Comparison of ENCODE assay signal across 15 cellular contexts in the genomic region with DNA sequence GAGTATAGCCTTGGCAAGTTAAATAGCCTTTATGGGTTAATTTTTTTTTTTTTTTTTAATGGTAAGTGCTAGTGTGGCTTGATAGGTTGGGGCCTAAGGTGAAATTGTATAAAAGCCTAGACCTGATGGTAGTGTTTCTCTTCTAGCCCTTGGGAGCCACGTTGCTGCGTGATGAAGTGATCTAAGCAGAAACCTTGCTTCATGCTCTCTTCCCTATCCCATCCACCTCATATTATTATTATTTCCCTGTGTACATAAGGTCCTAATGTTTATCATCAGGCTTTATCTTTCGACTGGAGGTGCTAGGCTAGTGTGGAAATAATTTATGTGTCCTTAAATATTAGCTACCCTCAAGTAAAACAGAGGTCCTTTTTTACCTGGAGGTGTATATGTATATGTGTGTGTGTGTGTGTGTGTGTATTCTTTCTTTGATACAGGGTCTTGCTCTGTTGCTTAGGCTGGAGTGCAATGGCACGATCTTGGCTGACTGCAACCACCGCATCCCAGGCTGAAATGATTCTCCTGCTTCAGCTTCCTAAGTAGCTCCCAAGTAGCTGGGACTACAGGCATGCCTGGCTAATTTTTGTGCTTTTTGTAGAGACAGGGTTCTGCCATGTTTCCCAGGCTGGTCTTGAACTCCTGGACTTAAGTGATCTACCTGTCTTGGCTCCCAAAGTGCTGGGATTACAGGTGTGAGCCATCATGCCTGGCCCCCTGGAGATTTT. TPM values are rescaled to one million over a fixed set of nuclear protein-coding genes. Genes with fewer than 3 reads are reported as not detected.
A peak's percentile ranks its signal among the peaks of the same experiment; 100 is the strongest.
DNase-seq lines count a peak whose midpoint lies in the region; ATAC-seq, FAIRE-seq and TF ChIP-seq lines count a peak whose summit lies in the region.
"Had no signal": no experiment of that assay in that cellular context is flagged by ENCODE, and none has a peak within 500 bp of the region (broad histone marks: within the 10 kb centered on the region; RNA-seq: fewer than 3 reads in every experiment).

No MANE protein-coding gene starts in this region.

- H3K36me3 ChIP-seq in liver (ENCODE audit: control insufficient read depth in 4 of 4, insufficient read depth in 3 of 4, low read depth in 1 of 4, low read length in 3 of 4) (no peaks in the 10 kb centered on the region), HepG2 (replicated peaks in 1 of 2; ENCODE audit: control insufficient read depth in 1 of 2, insufficient read depth in 2 of 2, low read length in 2 of 2) (no peaks in the 10 kb centered on the region), GM12878 (ENCODE audit: control insufficient read depth in 2 of 2, insufficient read depth in 2 of 2, low read length in 1 of 2) (peaks cover 0 to 18% of the 10 kb centered on the region in 2 experiments; a peak in 2 of 4 replicates), left lung (no peaks in the 10 kb centered on the region), upper lobe of right lung (no peaks in the 10 kb centered on the region)
- H3K36me3 ChIP-seq: BE2C had no signal

- no peak for FAIRE-seq in HepG2 (lab: Jason Lieb, UNC)
- no peak for FAIRE-seq in GM12878 (lab: Jason Lieb, UNC)
- FAIRE-seq: islet of Langerhans had no signal

- H2AFZ ChIP-seq in HepG2 (ENCODE audit: low read length) (no peak overlapping the region), GM12878 (ENCODE audit: control insufficient read depth, low read depth, low read length) (no peak overlapping the region)

- H3K9me3 ChIP-seq in liver (ENCODE audit: control insufficient read depth in 4 of 4, low read length in 3 of 4) (no peaks in the 10 kb centered on the region), HepG2 (ENCODE audit: low read length) (no peaks in the 10 kb centered on the region), GM12878 (replicated peaks; ENCODE audit: control insufficient read depth, insufficient read depth, low read length) (peaks cover 2% of the 10 kb centered on the region), left lung (no peaks in the 10 kb centered on the region), upper lobe of right lung (no peaks in the 10 kb centered on the region)
- H3K9me3 ChIP-seq: BE2C had no signal

- POLR2A ChIA-PET in HepG2 (lab: Yijun Ruan, JAX) (no interaction called here), GM12878 (lab: Charles Lee) (interaction anchor here (0.6 to 7.0 kb wide), 8 partner anchors 9 to 171 kb away, joined by 3 to 45 read pairs (median 3); no protein-coding TSS in a partner anchor)

- no peak for TF ChIP-seq RAD21 in liver (IDR thresholded peaks at IDR 0.05)
- no peak for TF ChIP-seq RAD21 in HepG2 (CRISPR knock-in tag; IDR thresholded peaks at IDR 0.05)
- no peak for TF ChIP-seq RAD21 in GM12878 (IDR thresholded peaks at IDR 0.05; ENCODE audit: insufficient read depth, low read depth, low read length)

- BruUV-seq in HepG2 (replicated peaks; lab: Mats Ljungman, UMichigan) (no TSS peak), GM12878 (replicated peaks; lab: Mats Ljungman, UMichigan) (no TSS peak)

- in situ Hi-C loops in HepG2 (cut with HindIII; ENCODE audit: extremely low pct_ligation_motif_present, low pct_unique_long_range_greater_than_20kb): no loop called here
- in situ Hi-C loops in GM12878 (cut with MboI): no loop called here

- TF ChIP-seq CTCF in liver (IDR thresholded peaks at IDR 0.05; ENCODE audit: low read depth, low read length, missing input control): no peak
- no peak for TF ChIP-seq CTCF in HepG2 (CRISPR knock-in tag; IDR thresholded peaks at IDR 0.05)
- TF ChIP-seq CTCF in GM12878 (IDR thresholded peaks at IDR 0.05 in 2 of 3, conservative IDR thresholded peaks at IDR 0.05 in 1 of 3; ENCODE audit: control insufficient read depth in 2 of 3, extremely low read depth in 1 of 3, insufficient read depth in 1 of 3, low read depth in 3 of 3, low read length in 3 of 3): no peak
- TF ChIP-seq CTCF in left lung (IDR thresholded peaks at IDR 0.05): no peak
- TF ChIP-seq CTCF in upper lobe of right lung (IDR thresholded peaks at IDR 0.05): no peak

- peaks cover 15% of the 10 kb centered on the region for H4K20me1 ChIP-seq in HepG2 (ENCODE audit: insufficient read depth, low read length)
- peaks cover 7% of the 10 kb centered on the region for H4K20me1 ChIP-seq in GM12878 (ENCODE audit: control insufficient read depth, insufficient read depth)

- intact Hi-C loops in HepG2 (cut with micrococcal nuclease; ENCODE audit: unreplicated experiment): no loop called here
- intact Hi-C loops in GM12878 (cut with micrococcal nuclease; ENCODE audit: unreplicated experiment): loop anchor here (2.0 kb wide), 1 partner anchor 175 kb away; no protein-coding TSS in a partner anchor
- intact Hi-C loops in left lung (cut with DNase I): no loop called here
- intact Hi-C loops in upper lobe of right lung (cut with DNase I): no loop called here

- H3K79me2 ChIP-seq in HepG2 (ENCODE audit: insufficient read depth, low read length) (peaks cover 76% of the 10 kb centered on the region), GM12878 (ENCODE audit: control insufficient read depth, insufficient read depth, low read length) (peaks cover 89% of the 10 kb centered on the region)

- H3K4me3 ChIP-seq in liver (ENCODE audit: low read depth in 1 of 3, low read length in 3 of 3) (peak overlapping the region in 1 of 3 donors; percentile 23), HepG2 (replicated peaks in 1 of 3; ENCODE audit: insufficient read depth in 1 of 3, low read depth in 2 of 3, low read length in 3 of 3) (no peak overlapping the region), GM12878 (peak overlapping the region; percentile 80), left lung (peak overlapping the region in 1 of 2 donors; percentile 96), upper lobe of right lung (peak overlapping the region; percentile 98)

- ATAC-seq in HepG2 (no peak), GM12878 (no peak), left lung (no peak), upper lobe of right lung (no peak), GM18511 (IDR thresholded peaks at IDR 0.05; ENCODE audit: unreplicated experiment) (no peak)
- ATAC-seq: activated CD4-positive, CD25-positive, alpha-beta regulatory T cell treated with anti-CD3 and anti-CD28 coated beads, Interleukin-2, amount 50 U/mL, for 24 hours; esophagus mucosa had no signal

- no peak overlapping the region for H3K4me2 ChIP-seq in HepG2 (ENCODE audit: low read depth, low read length)
- peak overlapping the region; percentile 58 for H3K4me2 ChIP-seq in GM12878 (ENCODE audit: control insufficient read depth, insufficient read depth)

- SMC1A ChIA-PET in GM12878 (lab: Charles Lee; ENCODE audit: uncharacterized antibody, unreplicated experiment): interaction anchor here (0.6 to 3.3 kb wide), 16 partner anchors 9 to 178 kb away, joined by 3 to 20 read pairs (median 5); no protein-coding TSS in a partner anchor

- RAD21 ChIA-PET in GM12878 (lab: Charles Lee; ENCODE audit: unreplicated experiment): interaction anchor here (0.6 to 6.0 kb wide), 10 partner anchors 9 to 177 kb away, joined by 3 to 27 read pairs (median 7); no protein-coding TSS in a partner anchor

- H3K27ac ChIP-seq in liver (ENCODE audit: low read depth in 1 of 2, low read length in 2 of 2) (peak overlapping the region; percentile 10 to 21), HepG2 (ENCODE audit: extremely low read length, insufficient read depth, low read length) (no peak overlapping the region), GM12878 (ENCODE audit: control insufficient read depth, insufficient read depth) (peak overlapping the region; percentile 93), left lung (peak overlapping the region; percentile 92 to 97), upper lobe of right lung (no peak overlapping the region)

- peaks cover 8 to 53% (median 44%) of the 10 kb centered on the region in 4 donors for H3K4me1 ChIP-seq in liver (ENCODE audit: control insufficient read depth in 4 of 4, insufficient read depth in 4 of 4, low read length in 3 of 4)
- peaks cover 67% of the 10 kb centered on the region for H3K4me1 ChIP-seq in HepG2 (ENCODE audit: insufficient read depth, low read length)
- peaks cover 18% of the 10 kb centered on the region for H3K4me1 ChIP-seq in GM12878 (ENCODE audit: control insufficient read depth, insufficient read depth, low read length)
- H3K4me1 ChIP-seq in left lung: peaks cover 39 to 78% of the 10 kb centered on the region in 2 donors
- peaks cover 55% of the 10 kb centered on the region for H3K4me1 ChIP-seq in upper lobe of right lung

- TF ChIP-seq POLR2A in HepG2 (IDR thresholded peaks at IDR 0.05; ENCODE audit: insufficient read depth in 1 of 2, low read depth in 2 of 2, low read length in 2 of 2): no peak
- TF ChIP-seq POLR2A in GM12878 (IDR thresholded peaks at IDR 0.05; ENCODE audit: low read depth, low read length): no peak

- CTCF ChIA-PET in HepG2 (lab: Yijun Ruan, JAX; ENCODE audit: low intra/inter-chr PET ratio, low total read pairs) (no interaction called here), GM12878 (lab: Yijun Ruan, JAX) (interaction anchor here (0.6 to 1.1 kb wide), 7 partner anchors 8 to 175 kb away, joined by 3 to 4 read pairs (median 3); no protein-coding TSS in a partner anchor)

- DNase-seq in HepG2 (ENCODE audit: low spot score): no peak
- no peak for DNase-seq in GM12878 (ENCODE audit: low read depth, low spot score)
- no peak for DNase-seq in left lung
- no peak for DNase-seq in upper lobe of right lung
- DNase-seq in activated CD4-positive, alpha-beta T cell treated with anti-CD3 and anti-CD28 coated beads, Interleukin-2, amount 50 U/mL, for 1 hour: no peak
- no peak for DNase-seq in RPMI8226
- DNase-seq: BE2C; caudate nucleus; NCI-H446 treated with DMSO at 0.1 percent for 48 hours; stimulated activated CD4-positive, alpha-beta T cell treated with anti-CD3 and anti-CD28 coated beads, Interleukin-15, amount 100 ng/mL, for 24 hours had no signal

- 69% methylated on average over 5 of the region's 5 CpGs for WGBS in liver
- 96% methylated on average over 5 of the region's 5 CpGs for WGBS in HepG2 (ENCODE audit: low lambda C conversion rate)
- 92% methylated on average over 5 of the region's 5 CpGs for whole genome bisulfite sequencing in GM12878 (ENCODE audit: insufficient coverage, insufficient replicate concordance, low lambda C conversion rate, missing lambda C conversion rate)

- H3K27me3 ChIP-seq in liver (ENCODE audit: control insufficient read depth in 4 of 4, insufficient read depth in 4 of 4, low read length in 3 of 4) (no peaks in the 10 kb centered on the region), HepG2 (ENCODE audit: control insufficient read depth in 1 of 2, insufficient read depth in 2 of 2, low read length in 2 of 2) (no peaks in the 10 kb centered on the region), GM12878 (replicated peaks in 1 of 2; ENCODE audit: control insufficient read depth in 2 of 2, insufficient read depth in 2 of 2, low read length in 1 of 2) (no peaks in the 10 kb centered on the region), left lung (no peaks in the 10 kb centered on the region), upper lobe of right lung (no peaks in the 10 kb centered on the region)
- H3K27me3 ChIP-seq: BE2C had no signal

- peak overlapping the region in 1 of 2 donors; percentile 38 for H3K9ac ChIP-seq in liver (ENCODE audit: low read depth in 1 of 2, low read length in 2 of 2)
- H3K9ac ChIP-seq in HepG2 (ENCODE audit: insufficient read depth, low read depth, low read length): no peak overlapping the region
- H3K9ac ChIP-seq in GM12878 (ENCODE audit: control insufficient read depth, insufficient read depth, low read length): peak overlapping the region; percentile 9

- TF ChIP-seq EP300 in HepG2 (IDR thresholded peaks at IDR 0.05; ENCODE audit: low read depth in 2 of 2, low read length in 2 of 2) (no peak), HepG2 (CRISPR knock-in tag; IDR thresholded peaks at IDR 0.05; ENCODE audit: borderline replicate concordance) (no peak), GM12878 (IDR thresholded peaks at IDR 0.05; ENCODE audit: borderline replicate concordance in 1 of 2, control insufficient read depth in 1 of 2, low read depth in 2 of 2, low read length in 2 of 2) (no peak)

RNA-seq across cellular contexts. Expression of a gene that starts 3.6 kb away (rescaled TPM):
- total RNA-seq in liver (10 to 100 TPM; 15.7 to 44.2 TPM), HepG2 (2016; rRNA removed; fragmentation: Illumina TruSeq; extraction: Trizol) (9.7 and 13.9 TPM in 2 replicates), GM12878 (2014; rRNA removed) (54.3 and 65.1 TPM in 2 replicates), GM12878 (2014; rRNA removed; fragmentation: Illumina TruSeq; extraction: Trizol) (58.3 and 59.5 TPM in 2 replicates), GM12878 (2021) (47.7 and 49.7 TPM in 2 replicates), left lung (10 to 100 TPM; 29.0 to 42.1 TPM), upper lobe of right lung (50.7 TPM)
- polyA plus RNA-seq in liver (1 to 10 TPM; 5.2 to 8.2 TPM), HepG2 (2011; rRNA removed) (8.1 and 10.5 TPM in 2 replicates), GM12878 (2011; rRNA removed) (96.6 and 143 TPM in 2 replicates), GM12878 (2014; fragmentation: Illumina TruSeq; extraction: Trizol) (35.0 and 42.8 TPM in 2 replicates), GM12878 (2014; fragmentation: Nextera tagmentation; extraction: Ambion mirVana) (10 to 100 TPM; 48.0 to 62.1 TPM), GM12878 (2014; rRNA removed) (33.5 and 42.8 TPM in 2 replicates), GM12878 (2016; fragmentation: Nextera tagmentation; extraction: Ambion mirVana) (10 to 100 TPM; 21.7 to 30.5 TPM)
- 1.7 and 3.0 TPM in 2 replicates for total RNA-seq in HepG2 (2016; cell fraction: cytosol; rRNA removed; fragmentation: Illumina TruSeq; extraction: Trizol; ENCODE audit: low read depth)
- total RNA-seq in HepG2 (2016; cell fraction: insoluble cytoplasmic fraction; rRNA removed; fragmentation: Illumina TruSeq; extraction: Trizol): 9.4 and 13.3 TPM in 2 replicates
- 5.6 and 7.5 TPM in 2 replicates for total RNA-seq in HepG2 (2016; cell fraction: membrane; rRNA removed; fragmentation: Illumina TruSeq; extraction: Trizol)
- total RNA-seq in HepG2 (2016; cell fraction: nucleus; rRNA removed; fragmentation: Illumina TruSeq; extraction: Trizol): 17.0 and 18.2 TPM in 2 replicates
- polyA plus RNA-seq in HepG2 (2011; cell fraction: cytosol; rRNA removed): 3.9 and 7.2 TPM in 2 replicates
- polyA plus RNA-seq in HepG2 (2011; cell fraction: nucleus; rRNA removed): 3.6 and 4.0 TPM in 2 replicates
- 7.5 and 8.2 TPM in 2 replicates for polyA plus RNA-seq in HepG2 (2012)
- polyA plus RNA-seq in HepG2 (2016; cell fraction: cytosol; fragmentation: Illumina TruSeq; extraction: Trizol; ENCODE audit: low read depth): 0.66 and 0.74 TPM in 2 replicates
- 6.2 and 6.3 TPM in 2 replicates for polyA plus RNA-seq in HepG2 (2016; cell fraction: insoluble cytoplasmic fraction; fragmentation: Illumina TruSeq; extraction: Trizol; ENCODE audit: low read depth)
- polyA plus RNA-seq in HepG2 (2016; cell fraction: membrane; fragmentation: Illumina TruSeq; extraction: Trizol; ENCODE audit: low read depth): 1.9 and 2.5 TPM in 2 replicates
- 15.4 and 15.5 TPM in 2 replicates for polyA plus RNA-seq in HepG2 (2016; cell fraction: nucleus; fragmentation: Illumina TruSeq; extraction: Trizol; ENCODE audit: insufficient read depth, low read depth)
- polyA minus RNA-seq in HepG2 (2011; rRNA and poly(A)+ RNA removed; ENCODE audit: low replicate concordance): 6.6 and 14.5 TPM in 2 replicates
- polyA minus RNA-seq in HepG2 (2011; cell fraction: cytosol; rRNA and poly(A)+ RNA removed): 14.6 and 14.9 TPM in 2 replicates
- polyA minus RNA-seq in HepG2 (2011; cell fraction: nucleus; rRNA and poly(A)+ RNA removed): 15.7 and 19.0 TPM in 2 replicates
- total RNA-seq in GM12878 (2013; cell fraction: nucleolus; rRNA removed): 287 and 299 TPM in 2 replicates
- 20.1 TPM for polyA plus RNA-seq in GM12878 (2011; ENCODE audit: low read depth)
- 28.8 and 33.4 TPM in 2 replicates for polyA plus RNA-seq in GM12878 (2011; cell fraction: cytosol; rRNA removed)
- polyA plus RNA-seq in GM12878 (2011; cell fraction: nucleus; rRNA removed): 44.7 and 51.1 TPM in 2 replicates
- 30.8 and 42.3 TPM in 2 replicates for polyA plus RNA-seq in GM12878 (2012)
- 63.0 and 82.2 TPM in 2 replicates for polyA minus RNA-seq in GM12878 (2011; rRNA and poly(A)+ RNA removed)
- polyA minus RNA-seq in GM12878 (2011; cell fraction: cytosol; rRNA and poly(A)+ RNA removed): 46.4 and 57.0 TPM in 2 replicates
- 54.2 and 77.7 TPM in 2 replicates for polyA minus RNA-seq in GM12878 (2011; cell fraction: nucleus; rRNA and poly(A)+ RNA removed)

Comparison
In these comparisons a context has a peak if more than half of its experiments do, and no peak if none do; other contexts are left out.
1. H3K27ac ChIP-seq: peak in liver (2 of 2), GM12878 (single experiment) and left lung (2 of 2); none in HepG2 (single experiment) and upper lobe of right lung (single experiment).
2. H3K4me3 ChIP-seq: peak in GM12878 (single experiment) and upper lobe of right lung (single experiment); none in HepG2 (0 of 3).